8 cellular contexts compared by ENCODE assay signal in the genomic region with DNA sequence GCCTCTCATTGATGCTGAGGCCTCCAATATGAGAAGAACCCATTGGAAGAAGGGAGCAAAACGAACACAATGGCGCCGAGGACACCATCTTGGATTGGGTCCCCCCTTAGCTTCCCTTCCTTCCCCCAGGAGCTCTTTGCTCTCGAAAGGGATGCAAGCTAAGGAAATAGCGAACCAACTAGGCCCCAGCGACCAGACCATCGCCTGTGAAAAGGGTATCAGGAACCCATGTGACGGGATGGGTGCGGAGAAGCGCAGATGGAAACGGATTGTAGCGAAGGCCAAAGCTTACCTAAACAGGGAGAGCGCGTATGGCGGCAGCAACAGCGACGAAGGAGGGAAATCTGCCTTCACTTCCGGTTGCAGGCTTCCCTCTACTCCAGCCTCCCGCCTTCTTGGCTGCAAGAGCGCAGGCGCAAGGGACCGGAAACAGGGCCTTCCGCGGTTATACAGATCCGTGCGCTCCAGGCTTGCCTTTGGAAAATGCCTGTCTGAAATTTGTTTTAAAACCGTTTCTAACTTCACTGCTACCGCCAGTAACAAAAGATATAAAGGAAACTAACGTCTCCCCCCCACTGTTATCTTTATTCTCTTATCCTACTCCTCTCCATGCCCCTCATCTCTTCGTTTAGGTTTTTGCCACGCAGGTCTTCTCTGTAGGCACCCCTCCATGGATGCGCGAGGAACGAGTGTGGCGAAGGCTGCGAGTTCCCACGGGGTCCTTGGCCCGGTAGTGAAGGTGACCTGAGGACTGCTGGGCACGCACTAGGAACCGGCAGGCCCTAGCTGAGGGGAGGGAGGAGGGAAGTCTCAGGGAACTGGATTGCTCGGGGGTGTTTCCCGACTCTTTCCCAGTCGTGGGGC. TPM values are rescaled to one million over a fixed set of nuclear protein-coding genes. Genes with fewer than 3 reads are reported as not detected.
DNase-seq lines count a peak whose midpoint lies in the region; ATAC-seq and TF ChIP-seq lines count a peak whose summit lies in the region.

A gene (minus strand): TSS at position 346 of the 864 bp plus-strand sequence. CDS start 1,471 bp downstream, outside the sequence.

- TF ChIP-seq CTCF in omental fat pad (IDR thresholded peaks at IDR 0.05), result no peak

- H3K36me3 Mint-ChIP-seq in activated naive CD4-positive, alpha-beta T cell treated with anti-CD3 and anti-CD28 coated beads, Interleukin-2, amount 50 U/mL, for 72 hours, result peaks cover 42 to 43% of the 10 kb centered on the region in 2 donors

- ATAC-seq in HG02588 (IDR thresholded peaks at IDR 0.05; ENCODE audit: unreplicated experiment) (peak; percentile 65), omental fat pad (ENCODE audit: low FRiP score) (peak; percentile 91)
- ATAC-seq in activated naive CD4-positive, alpha-beta T cell treated with anti-CD3 and anti-CD28 coated beads, Interleukin-2, amount 50 U/mL, for 72 hours, result peak; percentile 81 to 83

- DNase-seq in GM04504 (ENCODE audit: low read depth) (peak; percentile 94), NCI-H1092 treated with DMSO at 0.1 percent for 48 hours (lab: John Stamatoyannopoulos, UW) (peak; percentile 95), SKM-1 treated with dmso at 0.1 percent for 144 hours (lab: John Stamatoyannopoulos, UW; ENCODE audit: unreplicated experiment) (peak; percentile 94), glomerular endothelial cell (ENCODE audit: extremely low read depth, low read depth, low spot score) (peak; percentile 92), omental fat pad (ENCODE audit: low spot score) (peak; percentile 67)
- DNase-seq in activated naive CD4-positive, alpha-beta T cell treated with anti-CD3 and anti-CD28 coated beads, Interleukin-2, amount 50 U/mL, for 72 hours (ENCODE audit: low spot score in 2 of 2), result peak; percentile 87 to 94

- no peaks in the 10 kb centered on the region for H3K9me3 Mint-ChIP-seq in activated naive CD4-positive, alpha-beta T cell treated with anti-CD3 and anti-CD28 coated beads, Interleukin-2, amount 50 U/mL, for 72 hours

- H3K27ac Mint-ChIP-seq in activated naive CD4-positive, alpha-beta T cell treated with anti-CD3 and anti-CD28 coated beads, Interleukin-2, amount 50 U/mL, for 72 hours, result peak within 1 kb of the TSS; percentile 99

- peak within 1 kb of the TSS; percentile 95 for H3K27ac ChIP-seq in temporal lobe (ENCODE audit: low read depth, low read length)

RNA-seq across cellular contexts. Expression of the gene that starts here (rescaled TPM):
- total RNA-seq in activated naive CD4-positive, alpha-beta T cell treated with anti-CD3 and anti-CD28 coated beads, Interleukin-2, amount 50 U/mL, for 72 hours, result 100 to 1,000 TPM; 569 to 658 TPM
- total RNA-seq in glomerular endothelial cell (230 and 249 TPM in 2 replicates), omental fat pad (100 to 1,000 TPM; 244 to 322 (median 271) TPM), temporal lobe (230 TPM)

Comparison
In these comparisons a context has a peak if more than half of its experiments do, and no peak if none do; other contexts are left out.
1. Peak in every context shown above with its lines: DNase-seq, ATAC-seq and H3K27ac ChIP-seq.